In the genomic region with DNA sequence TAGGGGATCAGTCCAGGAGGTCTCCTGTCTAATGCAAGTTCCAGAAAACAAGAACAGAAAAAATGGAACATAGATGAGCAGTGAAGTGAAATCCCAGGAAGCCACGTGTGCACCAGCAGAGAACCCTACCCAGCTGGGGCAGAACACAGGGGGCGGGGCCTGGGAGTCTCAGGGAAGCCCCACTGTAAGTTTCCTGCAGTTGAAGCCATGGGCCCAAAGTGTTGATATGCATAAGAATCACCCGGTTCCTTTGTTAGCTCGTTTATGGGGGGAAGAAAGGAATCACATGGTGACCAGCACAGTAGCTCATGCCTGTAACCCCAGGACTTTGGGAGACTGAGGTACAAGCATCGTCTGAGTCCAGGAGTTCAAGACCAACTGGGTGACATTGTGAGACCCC, we compare ENCODE assay signal across 23 cellular contexts.
"Had no signal": no experiment of that assay in that cellular context is flagged by ENCODE, and none has a peak within 500 bp of the region (broad histone marks: within the 10 kb centered on the region; RNA-seq: fewer than 3 reads in every experiment).

No MANE protein-coding gene starts in this region.

- H3K27ac ChIP-seq: esophagus squamous epithelium, upper lobe of right lung had no signal

- ATAC-seq: activated CD8-positive, alpha-beta memory T cell treated with anti-CD3 and anti-CD28 coated beads, Interleukin-2, amount 10 ng/mL, durations not matched to agents 7 days and 5 days; activated naive CD8-positive, alpha-beta T cell treated with anti-CD3 and anti-CD28 coated beads, Interleukin-2, amount 50 U/mL, for 24 hours; activated T-helper 17 cell treated with anti-CD3 and anti-CD28 coated beads, Interleukin-2, amount 50 U/mL, for 72 hours; effector memory CD8-positive, alpha-beta T cell; left lobe of liver; upper lobe of right lung had no signal

- H3K27me3 ChIP-seq: esophagus squamous epithelium, upper lobe of right lung had no signal

- DNase-seq: activated B cell treated with CpG ODN at 0.5 μM for 24 hours; activated CD4-positive, alpha-beta memory T cell treated with anti-CD3 and anti-CD28 coated beads for 36 hours; activated CD4-positive, alpha-beta T cell treated with anti-CD3 and anti-CD28 coated beads for 4 hours; activated CD8-positive, alpha-beta memory T cell treated with anti-CD3 and anti-CD28 coated beads, Interleukin-2, amount 10 ng/mL, durations not matched to agents 7 days and 5 days; activated naive CD4-positive, alpha-beta T cell treated with Interleukin-2 at 50 U/mL for 16 hours; activated naive CD8-positive, alpha-beta T cell treated with anti-CD3 and anti-CD28 coated beads, Interleukin-2, amount 50 U/mL, for 24 hours; activated T-cell treated with anti-CD3 and anti-CD28 coated beads, Interleukin-2, amount 50 U/mL, for 1 hour; anterior cingulate cortex; caudate nucleus; effector memory CD8-positive, alpha-beta T cell; esophagus squamous epithelium; midbrain; nephron progenitor cell; occipital lobe; retina; stimulated activated CD4-positive, alpha-beta T cell treated with anti-CD3 and anti-CD28 coated beads, Interleukin-1b, Interleukin-23, amount 100 ng/mL, for 48 hours; stimulated activated CD8-positive, alpha-beta memory T cell treated with anti-CD3 and anti-CD28 coated beads, Interleukin-4, amount 100 ng/mL, for 48 hours; stimulated activated naive CD4-positive, alpha-beta T cell; upper lobe of right lung had no signal

- H3K4me3 Mint-ChIP-seq: activated B cell treated with CpG ODN at 0.5 μM for 24 hours; activated CD4-positive, alpha-beta memory T cell treated with anti-CD3 and anti-CD28 coated beads for 36 hours; activated CD8-positive, alpha-beta memory T cell treated with anti-CD3 and anti-CD28 coated beads, Interleukin-2, amount 10 ng/mL, durations not matched to agents 7 days and 5 days; activated naive CD8-positive, alpha-beta T cell treated with anti-CD3 and anti-CD28 coated beads, Interleukin-2, amount 50 U/mL, for 24 hours; activated T-helper 17 cell treated with anti-CD3 and anti-CD28 coated beads, Interleukin-2, amount 50 U/mL, for 72 hours; brain; effector memory CD8-positive, alpha-beta T cell; nephron progenitor cell; T-helper 2 cell treated with Interferon-gamma antibody and Interleukin-4, amounts not matched to agents 5 μg/mL and 100 μg/mL, for 36 hours had no signal

- H3K4me1 ChIP-seq: esophagus squamous epithelium, upper lobe of right lung had no signal

- H3K4me1 Mint-ChIP-seq: activated B cell treated with CpG ODN at 0.5 μM for 24 hours; activated T-helper 17 cell treated with anti-CD3 and anti-CD28 coated beads, Interleukin-2, amount 50 U/mL, for 72 hours had no signal

- H3K4me3 ChIP-seq: esophagus squamous epithelium, upper lobe of right lung had no signal

- H3K27ac Mint-ChIP-seq: activated B cell treated with CpG ODN at 0.5 μM for 24 hours; activated CD4-positive, alpha-beta memory T cell treated with anti-CD3 and anti-CD28 coated beads for 36 hours; activated CD8-positive, alpha-beta memory T cell treated with anti-CD3 and anti-CD28 coated beads, Interleukin-2, amount 10 ng/mL, durations not matched to agents 7 days and 5 days; activated naive CD8-positive, alpha-beta T cell treated with anti-CD3 and anti-CD28 coated beads, Interleukin-2, amount 50 U/mL, for 24 hours; activated T-helper 17 cell treated with anti-CD3 and anti-CD28 coated beads, Interleukin-2, amount 50 U/mL, for 72 hours; brain; effector memory CD8-positive, alpha-beta T cell; nephron progenitor cell; T-helper 2 cell treated with Interferon-gamma antibody and Interleukin-4, amounts not matched to agents 5 μg/mL and 100 μg/mL, for 36 hours had no signal

- H3K36me3 ChIP-seq: esophagus squamous epithelium, upper lobe of right lung had no signal

- H3K36me3 Mint-ChIP-seq: activated CD4-positive, alpha-beta memory T cell treated with anti-CD3 and anti-CD28 coated beads for 36 hours; activated CD8-positive, alpha-beta memory T cell treated with anti-CD3 and anti-CD28 coated beads, Interleukin-2, amount 10 ng/mL, durations not matched to agents 7 days and 5 days; brain had no signal

- H3K9me3 ChIP-seq: esophagus squamous epithelium, upper lobe of right lung had no signal
